Comparison of ENCODE assay signal across 15 cellular contexts in genomic region chr11:96260526-96260925, GRCh38.
DNase-seq lines count a peak whose midpoint lies in the region; ATAC-seq, FAIRE-seq and TF ChIP-seq lines count a peak whose summit lies in the region.
"Had no signal": no experiment of that assay in that cellular context is flagged by ENCODE, and none has a peak within 500 bp of the region (broad histone marks: within the 10 kb centered on the region; RNA-seq: fewer than 3 reads in every experiment).

No MANE protein-coding gene starts in this region.

- H3K9ac ChIP-seq in OCI-LY1 (ENCODE audit: low read length): no peak overlapping the region
- H3K9ac ChIP-seq in colonic mucosa (ENCODE audit: low read depth in 2 of 2, low read length in 2 of 2): no peak overlapping the region
- H3K9ac ChIP-seq: KMS-11 had no signal

- no peaks in the 10 kb centered on the region for H3K36me3 ChIP-seq in CD8-positive, alpha-beta memory T cell (ENCODE audit: insufficient read depth, low read length)
- H3K36me3 ChIP-seq in OCI-LY1 (ENCODE audit: insufficient read depth, low read length): no peaks in the 10 kb centered on the region
- H3K36me3 ChIP-seq in colonic mucosa: no peaks in the 10 kb centered on the region
- no peaks in the 10 kb centered on the region for H3K36me3 ChIP-seq in mucosa of descending colon (ENCODE audit: low read depth)
- H3K36me3 ChIP-seq: vagina had no signal

- CTCF ChIA-PET in CD8-positive, alpha-beta memory T cell (lab: Charles Lee): interaction anchor here (1.5 kb wide), 1 partner anchor 83 kb away, joined by 5 read pairs; the partner anchor contains the start of gene MAML2

- DNase-seq in CD8-positive, alpha-beta memory T cell: no peak
- DNase-seq in colonic mucosa: no peak
- no peak for DNase-seq in GM12892 (ENCODE audit: insufficient read length)
- DNase-seq in mucosa of descending colon: no peak
- DNase-seq: activated gamma-delta T cell, NCI-H1417 treated with DMSO at 0.1 percent for 48 hours, psoas muscle had no signal

- H3K4me1 ChIP-seq in CD8-positive, alpha-beta memory T cell (ENCODE audit: insufficient read depth, low read length): peaks cover 85% of the 10 kb centered on the region
- H3K4me1 ChIP-seq in OCI-LY1 (ENCODE audit: insufficient read depth, low read length, severe bottlenecking): peaks cover 46% of the 10 kb centered on the region
- H3K4me1 ChIP-seq in colonic mucosa: peaks cover 8% of the 10 kb centered on the region
- H3K4me1 ChIP-seq in mucosa of descending colon (ENCODE audit: low read depth): peaks cover 44% of the 10 kb centered on the region

- H3K27me3 Mint-ChIP-seq in CD8-positive, alpha-beta memory T cell: no peaks in the 10 kb centered on the region

- H3K4me1 Mint-ChIP-seq in CD8-positive, alpha-beta memory T cell: peaks cover 85 to 94% (median 94%) of the 10 kb centered on the region in 3 donors

- H3K27ac ChIP-seq in CD8-positive, alpha-beta memory T cell (ENCODE audit: low read depth, low read length): no peak overlapping the region
- H3K27ac ChIP-seq in OCI-LY1 (ENCODE audit: low read depth, low read length, poor library complexity, severe bottlenecking) (peak overlapping the region; percentile 0), colonic mucosa (peak overlapping the region; percentile 67), skin epidermis (peak overlapping the region in 12 of 21 experiments; percentile 1 to 95 (median 68))
- H3K27ac ChIP-seq: KMS-11, psoas muscle had no signal

- intact Hi-C loops in colonic mucosa (cut with DNase I) (no loop called here), mucosa of descending colon (cut with DNase I, micrococcal nuclease) (no loop called here)

- peak overlapping the region in 1 of 7 donors; percentile 81 for H3K4me3 Mint-ChIP-seq in CD8-positive, alpha-beta memory T cell

- no peaks in the 10 kb centered on the region for H4K20me1 ChIP-seq in OCI-LY1 (ENCODE audit: insufficient read depth, low read length)

- peak overlapping the region; percentile 43 to 99 (median 94) for H3K27ac Mint-ChIP-seq in CD8-positive, alpha-beta memory T cell

- TF ChIP-seq CTCF in OCI-LY1 (IDR thresholded peaks at IDR 0.05; ENCODE audit: low read length): no peak
- no peak for TF ChIP-seq CTCF in colonic mucosa (IDR thresholded peaks at IDR 0.05)
- no peak for TF ChIP-seq CTCF in mucosa of descending colon (IDR thresholded peaks at IDR 0.05)

- FAIRE-seq in GM12892 (lab: Jason Lieb, UNC): no peak
- FAIRE-seq: endometrium, G401.6, islet of Langerhans had no signal

- no peak overlapping the region for H3K4me3 ChIP-seq in CD8-positive, alpha-beta memory T cell (ENCODE audit: low read length)
- H3K4me3 ChIP-seq in OCI-LY1 (ENCODE audit: low read depth, low read length, poor library complexity, severe bottlenecking) (no peak overlapping the region), colonic mucosa (no peak overlapping the region), skin epidermis (no peak overlapping the region), mucosa of descending colon (no peak overlapping the region)
- H3K4me3 ChIP-seq: psoas muscle, vagina had no signal

- TF ChIP-seq POLR2A in GM12892 (IDR thresholded peaks at IDR 0.05; ENCODE audit: low read depth, low read length): no peak

- POLR2A ChIA-PET in CD8-positive, alpha-beta memory T cell (lab: Charles Lee): no interaction called here

- H3K9me3 ChIP-seq in CD8-positive, alpha-beta memory T cell (ENCODE audit: low read length): no peaks in the 10 kb centered on the region
- no peaks in the 10 kb centered on the region for H3K9me3 ChIP-seq in OCI-LY1 (ENCODE audit: low read length)
- H3K9me3 ChIP-seq in colonic mucosa: no peaks in the 10 kb centered on the region
- H3K9me3 ChIP-seq in mucosa of descending colon: no peaks in the 10 kb centered on the region
- H3K9me3 ChIP-seq: psoas muscle, vagina had no signal

- H2AFZ ChIP-seq in OCI-LY1 (ENCODE audit: low read length): no peak overlapping the region

- H3K36me3 Mint-ChIP-seq in CD8-positive, alpha-beta memory T cell: peaks cover 0 to 4% (median 0%) of the 10 kb centered on the region in 3 donors

- no peaks in the 10 kb centered on the region; the same call in 1 of the 2 replicates for H3F3A ChIP-seq in OCI-LY1 (ENCODE audit: insufficient read depth, low read length)

- no peaks in the 10 kb centered on the region for H3K9me2 ChIP-seq in OCI-LY1 (ENCODE audit: low read depth, low read length)

- H3K9me3 Mint-ChIP-seq in CD8-positive, alpha-beta memory T cell: no peaks in the 10 kb centered on the region

- no peaks in the 10 kb centered on the region for H3K27me3 ChIP-seq in CD8-positive, alpha-beta memory T cell (ENCODE audit: insufficient read depth, low read length, poor library complexity, severe bottlenecking)
- H3K27me3 ChIP-seq in OCI-LY1 (ENCODE audit: insufficient read depth, low read length): no peaks in the 10 kb centered on the region
- H3K27me3 ChIP-seq in colonic mucosa: no peaks in the 10 kb centered on the region
- H3K27me3 ChIP-seq: vagina had no signal

- H3K4me2 ChIP-seq in OCI-LY1 (ENCODE audit: low read length): no peak overlapping the region
- H3K4me2 ChIP-seq: KMS-11 had no signal

- H3K79me2 ChIP-seq in OCI-LY1 (ENCODE audit: insufficient read depth, low read length): no peaks in the 10 kb centered on the region

- ATAC-seq in mucosa of descending colon: no peak
- no peak for ATAC-seq in HG03095 (IDR thresholded peaks at IDR 0.05; ENCODE audit: unreplicated experiment)
- ATAC-seq: psoas muscle had no signal
